In genomic region chr6:126064994-126065401, GRCh38 we compare ENCODE assay signal across 1 cellular context.
TF ChIP-seq lines count a peak whose summit lies in the region.

No MANE protein-coding gene starts in this region.

TF ChIP-seq in K562, 482 proteins besides CTCF, POLR2A, EP300 and RAD21 (continued from another document and continues in another):
- TF ChIP-seq NR3C1 (CRISPR knock-in tag; IDR thresholded peaks at IDR 0.05) (no peak), ZZZ3 (IDR thresholded peaks at IDR 0.05) (no peak), MGA (IDR thresholded peaks at IDR 0.05) (peak; percentile 79), EP400 (IDR thresholded peaks at IDR 0.05) (peak; percentile 34; the same call in 1 of the 2 replicates), ZNF512 (tag; IDR thresholded peaks at IDR 0.05) (no peak), TOE1 (IDR thresholded peaks at IDR 0.05; ENCODE audit: borderline replicate concordance) (peak; percentile 56; the same call in 1 of the 2 replicates), TOE1 (CRISPR knock-in tag; IDR thresholded peaks at IDR 0.05; ENCODE audit: borderline replicate concordance, low read depth) (no peak), PPARD (CRISPR knock-in tag; IDR thresholded peaks at IDR 0.05) (no peak), NONO (IDR thresholded peaks at IDR 0.05; ENCODE audit: low read depth in 2 of 2, low read length in 1 of 2) (0 out of 4 replicates have a peak, but pooled peaks of 1 of the 2 experiments have one; percentile 52), CBX5 (IDR thresholded peaks at IDR 0.05; ENCODE audit: borderline replicate concordance, low read depth) (no peak), KDM4B (IDR thresholded peaks at IDR 0.05; ENCODE audit: borderline replicate concordance in 2 of 2, low read depth in 1 of 2) (no peak), ATF7 (IDR thresholded peaks at IDR 0.05) (0 out of 2 replicates have a peak, but pooled peaks have one; percentile 17), MTA1 (IDR thresholded peaks at IDR 0.05; ENCODE audit: borderline replicate concordance) (0 out of 2 replicates have a peak, but pooled peaks have one; percentile 32), MNT (conservative IDR thresholded peaks at IDR 0.05) (peak in 1 of 2 experiments; percentile 40; a peak in 1 of 4 replicates), SMARCA4 (IDR thresholded peaks at IDR 0.05) (peak; percentile 76), ZNF639 (CRISPR knock-in tag; conservative IDR thresholded peaks at IDR 0.05 in 1 of 2, IDR thresholded peaks at IDR 0.05 in 1 of 2) (0 out of 4 replicates have a peak, but pooled peaks of 1 of the 2 experiments have one; percentile 45), CTBP1 (IDR thresholded peaks at IDR 0.05; ENCODE audit: borderline replicate concordance) (no peak), FOSL1 (tag; conservative IDR thresholded peaks at IDR 0.05) (peak; percentile 60), LEF1 (IDR thresholded peaks at IDR 0.05) (peak; percentile 33; the same call in 1 of the 2 replicates), SMARCC2 (IDR thresholded peaks at IDR 0.05; ENCODE audit: low read depth) (0 out of 2 replicates have a peak, but pooled peaks have one; percentile 19), MAFK (IDR thresholded peaks at IDR 0.05; ENCODE audit: low read length) (peak; percentile 53; the same call in 1 of the 2 replicates), ZNF766 (CRISPR knock-in tag; conservative IDR thresholded peaks at IDR 0.05) (no peak), MAFF (IDR thresholded peaks at IDR 0.05; ENCODE audit: low read length) (peak; percentile 9; the same call in 1 of the 2 replicates), CBFA2T2 (conservative IDR thresholded peaks at IDR 0.05) (peak; percentile 43), BHLHE40 (IDR thresholded peaks at IDR 0.05; ENCODE audit: low read length) (peak; percentile 74), TFAP4 (CRISPR knock-in tag; IDR thresholded peaks at IDR 0.05; ENCODE audit: borderline replicate concordance) (peak; percentile 41), ZNF592 (IDR thresholded peaks at IDR 0.05) (peak; percentile 77), ATF1 (CRISPR knock-in tag; IDR thresholded peaks at IDR 0.05) (no peak), ATF1 (tag; IDR thresholded peaks at IDR 0.05) (peak; percentile 62), NRF1 (conservative IDR thresholded peaks at IDR 0.05 in 1 of 2, IDR thresholded peaks at IDR 0.05 in 1 of 2) (0 out of 4 replicates have a peak, but pooled peaks of 1 of the 2 experiments have one; percentile 18), HES1 (IDR thresholded peaks at IDR 0.05; ENCODE audit: low read depth) (no peak), ZC3H8 (IDR thresholded peaks at IDR 0.05) (no peak), CREM (IDR thresholded peaks at IDR 0.05; ENCODE audit: low read depth) (peak; percentile 67; the same call in 1 of the 2 replicates), NFE2 (IDR thresholded peaks at IDR 0.05; ENCODE audit: low read depth) (peak; percentile 84), HDAC2 (IDR thresholded peaks at IDR 0.05) (no peak), E2F6 (IDR thresholded peaks at IDR 0.05; ENCODE audit: borderline replicate concordance in 1 of 2, extremely low read depth in 1 of 2, insufficient read depth in 1 of 2, insufficient read length in 1 of 2, low read depth in 1 of 2, low read length in 1 of 2, poor library complexity in 1 of 2, severe bottlenecking in 1 of 2) (peak in 1 of 2 experiments; percentile 39), CXXC5 (CRISPR knock-in tag; IDR thresholded peaks at IDR 0.05) (peak; percentile 35; the same call in 1 of the 2 replicates)
